In genomic region chr3:191324936-191325335, GRCh38 we compare ENCODE assay signal across 21 cellular contexts. TPM values are rescaled to one million over a fixed set of nuclear protein-coding genes. Genes with fewer than 3 reads are reported as not detected.
DNase-seq lines count a peak whose midpoint lies in the region; ATAC-seq, FAIRE-seq and TF ChIP-seq lines count a peak whose summit lies in the region.
"Had no signal": no experiment of that assay in that cellular context is flagged by ENCODE, and none has a peak within 500 bp of the region (broad histone marks: within the 10 kb centered on the region; RNA-seq: fewer than 3 reads in every experiment).

No MANE protein-coding gene starts in this region.

- H3K27ac ChIP-seq in breast epithelium, result no peak overlapping the region
- H3K27ac ChIP-seq: 22Rv1, BLaER1, C4-2B had no signal

- DNase-seq in DMS53 (lab: John Stamatoyannopoulos, UW) (peak; percentile 32), DMS53 treated with DMSO at 0.1 percent for 48 hours (lab: John Stamatoyannopoulos, UW; ENCODE audit: unreplicated experiment) (no peak), bronchial epithelial cell (ENCODE audit: low read depth) (peak; percentile 64), iris pigment epithelial cell (ENCODE audit: low read depth) (peak; percentile 72), breast epithelium (ENCODE audit: low spot score in 2 of 2) (no peak)
- DNase-seq: Caco-2; CD4-positive, CD25-positive, alpha-beta regulatory T cell; CD8-positive, alpha-beta T cell; DMS153; DMS79 treated with DMSO at 0.1 percent for 48 hours; GOT3 had no signal

- no peak for TF ChIP-seq POLR2A in breast epithelium (IDR thresholded peaks at IDR 0.05)

- H3K4me3 ChIP-seq in bronchial epithelial cell (ENCODE audit: low read depth, low read length) (no peak overlapping the region), breast epithelium (no peak overlapping the region)
- H3K4me3 ChIP-seq: BLaER1, HAP-1 had no signal

- H3K9me3 ChIP-seq in breast epithelium, result no peaks in the 10 kb centered on the region
- H3K9me3 ChIP-seq: BLaER1, Caco-2, HAP-1 had no signal

- H3K4me1 ChIP-seq in breast epithelium, result no peaks in the 10 kb centered on the region

- TF ChIP-seq CTCF in bronchial epithelial cell (IDR thresholded peaks at IDR 0.05; ENCODE audit: insufficient read depth, low read length, severe bottlenecking) (no peak), breast epithelium (IDR thresholded peaks at IDR 0.05) (no peak)

- no peak for FAIRE-seq in bronchial epithelial cell (lab: Jason Lieb, UNC)
- FAIRE-seq: A204.1, G401.6, GM12892, H54 had no signal

- intact Hi-C loops in breast epithelium (cut with DNase I; ENCODE audit: low total_unique reads), result no loop called here

- H3K36me3 ChIP-seq in bronchial epithelial cell (ENCODE audit: control insufficient read depth, insufficient read depth, low read length) (no peaks in the 10 kb centered on the region), breast epithelium (no peaks in the 10 kb centered on the region)
- H3K36me3 ChIP-seq: BLaER1, HAP-1 had no signal

- H3K27me3 ChIP-seq in bronchial epithelial cell (ENCODE audit: control insufficient read depth, insufficient read depth, low read length), result no peaks in the 10 kb centered on the region
- H3K27me3 ChIP-seq in breast epithelium, result no peaks in the 10 kb centered on the region
- H3K27me3 ChIP-seq: BLaER1 had no signal

- ATAC-seq in HG03139 (IDR thresholded peaks at IDR 0.05; ENCODE audit: unreplicated experiment), result no peak
- ATAC-seq: CD8-positive, alpha-beta T cell had no signal

RNA-seq across cellular contexts. Expression of gene CCDC50, which starts 4.3 kb away (rescaled TPM):
- total RNA-seq in bronchial epithelial cell, result 57.7 and 81.5 TPM in 2 replicates
- 100 to 1,000 TPM in 1 of 3 donors, 10 to 100 TPM in 2; 86.9 to 101 (median 93.4) TPM for total RNA-seq in breast epithelium

RNA-seq across cellular contexts. Expression of gene UTS2B, which starts 5.4 kb away (rescaled TPM):
- total RNA-seq in bronchial epithelial cell, result not detected in 2 replicates
- under 1 TPM in 1 of 3 donors, not detected in 2; 0.15 TPM for total RNA-seq in breast epithelium
- total RNA-seq: CD4-positive, CD25-positive, alpha-beta regulatory T cell; CD8-positive, alpha-beta T cell; Daoy had no signal

Comparison
In these comparisons a context has a peak if more than half of its experiments do, and no peak if none do; other contexts are left out.
1. DNase-seq: peak in DMS53 (single experiment), bronchial epithelial cell (single experiment) and iris pigment epithelial cell (single experiment); none in DMS53 treated with DMSO at 0.1 percent for 48 hours (single experiment) and breast epithelium (0 of 2).